In genomic region chr15:90268415-90268814, GRCh38 we compare ENCODE assay signal across 11 cellular contexts. TPM values are rescaled to one million over a fixed set of nuclear protein-coding genes. Genes with fewer than 3 reads are reported as not detected.
DNase-seq lines count a peak whose midpoint lies in the region; ATAC-seq, FAIRE-seq and TF ChIP-seq lines count a peak whose summit lies in the region.
"Had no signal": no experiment of that assay in that cellular context is flagged by ENCODE, and none has a peak within 500 bp of the region (broad histone marks: within the 10 kb centered on the region; RNA-seq: fewer than 3 reads in every experiment).

No MANE protein-coding gene starts in this region.

- peak overlapping the region; percentile 82 for H3K27ac Mint-ChIP-seq in activated T-helper 17 cell treated with anti-CD3 and anti-CD28 coated beads, Interleukin-2, amount 50 U/mL, for 72 hours

- no peak overlapping the region for H3K9ac ChIP-seq in mucosa of rectum (ENCODE audit: low read depth in 1 of 2, low read length in 2 of 2)

- no peaks in the 10 kb centered on the region for H3K9me3 Mint-ChIP-seq in activated T-helper 17 cell treated with anti-CD3 and anti-CD28 coated beads, Interleukin-2, amount 50 U/mL, for 72 hours

- peak overlapping the region; percentile 83 for H3K4me3 ChIP-seq in HFF-Myc (replicated peaks; ENCODE audit: low read depth, low read length)
- peak overlapping the region in 1 of 2 donors; percentile 44 for H3K4me3 ChIP-seq in mucosa of rectum (ENCODE audit: low read length in 2 of 2)

- peaks cover 30% of the 10 kb centered on the region for H3K4me1 Mint-ChIP-seq in activated T-helper 17 cell treated with anti-CD3 and anti-CD28 coated beads, Interleukin-2, amount 50 U/mL, for 72 hours

- no peaks in the 10 kb centered on the region for H3K9me3 ChIP-seq in mucosa of rectum (ENCODE audit: control insufficient read depth in 2 of 2, low read length in 2 of 2)

- DNase-seq in DMS153 (lab: John Stamatoyannopoulos, UW) (peak; percentile 8), DMS153 treated with DMSO at 0.1 percent for 48 hours (lab: John Stamatoyannopoulos, UW; ENCODE audit: unreplicated experiment) (no peak), HFF-Myc (ENCODE audit: extremely low read depth, low read depth) (no peak), GM12891 (ENCODE audit: insufficient read length, low spot score) (no peak)
- DNase-seq in stimulated activated naive CD4-positive, alpha-beta T cell treated with Interleukin-2 at 50 U/mL for 16 hours (lab: John Stamatoyannopoulos, UW): no peak
- DNase-seq: amygdala, NCI-H2081 treated with DMSO at 0.1 percent for 48 hours had no signal

- ATAC-seq in activated T-helper 17 cell treated with anti-CD3 and anti-CD28 coated beads, Interleukin-2, amount 50 U/mL, for 72 hours (replicated peaks): no peak
- ATAC-seq in HG03135 (IDR thresholded peaks at IDR 0.05; ENCODE audit: unreplicated experiment): no peak

- H3K27ac ChIP-seq in mucosa of rectum (ENCODE audit: low read depth in 2 of 2, low read length in 2 of 2): peak overlapping the region; percentile 4 to 13
- H3K27ac ChIP-seq: 22Rv1 had no signal

- peaks cover 28 to 37% of the 10 kb centered on the region in 2 donors for H3K36me3 ChIP-seq in mucosa of rectum (ENCODE audit: control insufficient read depth in 2 of 2, insufficient read depth in 2 of 2, low read length in 2 of 2)

- TF ChIP-seq POLR2A in GM12891 (IDR thresholded peaks at IDR 0.05; ENCODE audit: low read depth, low read length): no peak

- no peak for TF ChIP-seq CTCF in HFF-Myc (IDR thresholded peaks at IDR 0.05; ENCODE audit: low read depth, low read length, missing control alignments)

- H3K27me3 ChIP-seq in mucosa of rectum (ENCODE audit: control insufficient read depth in 2 of 2, insufficient read depth in 2 of 2, low read length in 2 of 2): no peaks in the 10 kb centered on the region

- FAIRE-seq in GM12891 (lab: Jason Lieb, UNC): no peak

- peaks cover 73% of the 10 kb centered on the region for H3K36me3 Mint-ChIP-seq in activated T-helper 17 cell treated with anti-CD3 and anti-CD28 coated beads, Interleukin-2, amount 50 U/mL, for 72 hours (ENCODE audit: low read depth)

- peak overlapping the region; percentile 97 for H3K4me3 Mint-ChIP-seq in activated T-helper 17 cell treated with anti-CD3 and anti-CD28 coated beads, Interleukin-2, amount 50 U/mL, for 72 hours

- H3K4me1 ChIP-seq in mucosa of rectum (ENCODE audit: control insufficient read depth in 2 of 2, insufficient read depth in 2 of 2, low read length in 2 of 2): peaks cover 30 to 34% of the 10 kb centered on the region in 2 donors

- H3K27me3 Mint-ChIP-seq in activated T-helper 17 cell treated with anti-CD3 and anti-CD28 coated beads, Interleukin-2, amount 50 U/mL, for 72 hours: no peaks in the 10 kb centered on the region

TF ChIP-seq in GM12891, 5 proteins besides CTCF, POLR2A, EP300 and RAD21:
- TF ChIP-seq PAX5 (IDR thresholded peaks at IDR 0.05; ENCODE audit: insufficient read depth, low read length, severe bottlenecking) (no peak), SPI1 (IDR thresholded peaks at IDR 0.05; ENCODE audit: low read depth, low read length) (no peak), TAF1 (IDR thresholded peaks at IDR 0.05; ENCODE audit: low read depth, low read length) (no peak), POU2F2 (IDR thresholded peaks at IDR 0.05; ENCODE audit: low read depth, low read length) (no peak), POLR2AphosphoS5 (IDR thresholded peaks at IDR 0.05; ENCODE audit: low read depth, low read length) (no peak)

RNA-seq across cellular contexts. Expression of gene NGRN, which starts 2.9 kb away (rescaled TPM):
- total RNA-seq in activated T-helper 17 cell treated with anti-CD3 and anti-CD28 coated beads, Interleukin-2, amount 50 U/mL, for 72 hours: 10 to 100 TPM; 22.4 to 31.1 TPM
- 16.2 TPM for polyA plus RNA-seq in GM12891 (2012; ENCODE audit: low read depth, missing spikeins)

RNA-seq across cellular contexts. Expression of gene TTLL13, which starts 19.1 kb away (rescaled TPM):
- total RNA-seq in activated T-helper 17 cell treated with anti-CD3 and anti-CD28 coated beads, Interleukin-2, amount 50 U/mL, for 72 hours: 1 to 10 TPM in 1 of 2 donors, not detected in 1; 1.3 TPM
- 0.06 TPM for polyA plus RNA-seq in GM12891 (2012; ENCODE audit: low read depth, missing spikeins)

RNA-seq across cellular contexts. Expression of gene GDPGP1, which starts 34.4 kb away (rescaled TPM):
- total RNA-seq in activated T-helper 17 cell treated with anti-CD3 and anti-CD28 coated beads, Interleukin-2, amount 50 U/mL, for 72 hours: 1 to 10 TPM; 8.2 to 9.4 TPM
- polyA plus RNA-seq in GM12891 (2012; ENCODE audit: low read depth, missing spikeins): 2.0 TPM

RNA-seq across cellular contexts. Expression of gene CIB1, which starts 34.7 kb away (rescaled TPM):
- total RNA-seq in activated T-helper 17 cell treated with anti-CD3 and anti-CD28 coated beads, Interleukin-2, amount 50 U/mL, for 72 hours: 100 to 1,000 TPM; 128 to 163 TPM
- polyA plus RNA-seq in GM12891 (2012; ENCODE audit: low read depth, missing spikeins): 88.7 TPM
